20 cellular contexts compared by ENCODE assay signal in the genomic region with DNA sequence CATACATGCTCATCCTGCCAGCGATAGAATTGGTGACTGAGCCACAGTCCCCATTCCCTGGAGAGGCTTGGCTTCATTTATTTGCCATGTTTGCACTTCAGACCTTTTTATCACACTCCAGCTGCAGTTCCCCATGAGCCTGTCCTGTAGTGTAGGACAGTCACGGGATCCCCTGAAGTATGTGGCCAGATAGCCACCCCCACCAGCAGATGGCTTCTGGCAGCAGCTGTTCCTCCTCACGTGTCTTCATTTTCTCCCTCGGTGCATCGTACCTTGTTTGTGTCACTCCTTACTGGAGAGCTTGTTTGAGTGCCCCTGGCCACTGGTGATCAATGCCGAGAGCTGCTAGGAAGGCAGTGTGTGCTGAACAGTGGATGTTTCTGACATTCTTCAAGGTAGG. TPM values are rescaled to one million over a fixed set of nuclear protein-coding genes. Genes with fewer than 3 reads are reported as not detected.
DNase-seq lines count a peak whose midpoint lies in the region; ATAC-seq lines count a peak whose summit lies in the region.
"Had no signal": no experiment of that assay in that cellular context is flagged by ENCODE, and none has a peak within 500 bp of the region (broad histone marks: within the 10 kb centered on the region; RNA-seq: fewer than 3 reads in every experiment).

No MANE protein-coding gene starts in this region.

- peak; percentile 74 for ATAC-seq in left ventricle myocardium superior
- no peak for ATAC-seq in natural killer cell treated with Interleukin-12 subunit alpha and Interleukin-12 subunit beta and Interleukin-15 and Interleukin-18, amount 100 ng/mL, for 72 hours
- no peak for ATAC-seq in GM18517 (IDR thresholded peaks at IDR 0.05; ENCODE audit: unreplicated experiment)
- ATAC-seq: activated T-cell treated with anti-CD3 and anti-CD28 coated beads, Interleukin-2, amount 50 U/mL, for 4 hours; HCT116; PC-3; upper lobe of right lung had no signal

- H3K4me1 Mint-ChIP-seq in natural killer cell treated with Interleukin-12 subunit alpha and Interleukin-12 subunit beta and Interleukin-15 and Interleukin-18, amount 100 ng/mL, for 72 hours (ENCODE audit: low read depth in 2 of 2) = peaks cover 0 to 4% of the 10 kb centered on the region in 2 donors

- H3K4me3 Mint-ChIP-seq in natural killer cell treated with Interleukin-12 subunit alpha and Interleukin-12 subunit beta and Interleukin-15 and Interleukin-18, amount 100 ng/mL, for 72 hours = no peak overlapping the region
- H3K4me3 Mint-ChIP-seq: activated naive CD4-positive, alpha-beta T cell treated with anti-CD3 and anti-CD28 coated beads for 36 hours; activated T-cell treated with anti-CD3 and anti-CD28 coated beads, Interleukin-2, amount 50 U/mL, for 4 hours had no signal

- H3K27ac ChIP-seq in skeletal muscle tissue (ENCODE audit: low read depth, low read length) = peak overlapping the region; percentile 46
- H3K27ac ChIP-seq: BLaER1 treated with 17β-estradiol and CSF1 and Interleukin-3, amounts not matched to agents 10 nM and 100 nM; pancreas; SK-N-MC had no signal

- H3K9me3 Mint-ChIP-seq in natural killer cell treated with Interleukin-12 subunit alpha and Interleukin-12 subunit beta and Interleukin-15 and Interleukin-18, amount 100 ng/mL, for 72 hours = no peaks in the 10 kb centered on the region
- H3K9me3 Mint-ChIP-seq: activated naive CD4-positive, alpha-beta T cell treated with anti-CD3 and anti-CD28 coated beads for 36 hours; activated T-cell treated with anti-CD3 and anti-CD28 coated beads, Interleukin-2, amount 50 U/mL, for 4 hours had no signal

- intact Hi-C loops in left ventricle myocardium superior (cut with micrococcal nuclease) = loop anchor here (5.0 kb wide), 1 partner anchor 260 kb away; no protein-coding TSS in a partner anchor

- H3K9ac ChIP-seq in skeletal muscle tissue (ENCODE audit: low read depth in 1 of 3, low read length in 3 of 3) = peak overlapping the region in 1 of 3 donors; percentile 54

- DNase-seq in DMS153 (lab: John Stamatoyannopoulos, UW) = peak; percentile 28
- DNase-seq in DMS153 treated with DMSO at 0.1 percent for 48 hours (lab: John Stamatoyannopoulos, UW; ENCODE audit: unreplicated experiment) = no peak
- DNase-seq in NCI-H82 treated with DMSO at 0.1 percent for 48 hours (lab: John Stamatoyannopoulos, UW; ENCODE audit: unreplicated experiment) = peak; percentile 45
- DNase-seq in left ventricle myocardium superior = no peak
- DNase-seq in natural killer cell treated with Interleukin-12 subunit alpha and Interleukin-12 subunit beta and Interleukin-15 and Interleukin-18, amount 100 ng/mL, for 72 hours (ENCODE audit: low spot score) = no peak
- DNase-seq in cortex of kidney (lab: John Stamatoyannopoulos, UW) = no peak
- DNase-seq: 8988T; activated naive CD4-positive, alpha-beta T cell treated with anti-CD3 and anti-CD28 coated beads for 36 hours; activated T-cell treated with anti-CD3 and anti-CD28 coated beads, Interleukin-2, amount 50 U/mL, for 4 hours; anterior cingulate cortex; NCI-H1436 treated with DMSO at 0.1 percent for 48 hours; pancreas; PC-3; stimulated activated CD4-positive, alpha-beta T cell treated with anti-CD3 and anti-CD28 coated beads, Interleukin-2, amount 100 ng/mL, for 48 hours; upper lobe of right lung had no signal

- no peak overlapping the region for H3K4me3 ChIP-seq in skeletal muscle tissue (ENCODE audit: low read length in 3 of 3)
- H3K4me3 ChIP-seq: BLaER1 treated with 17β-estradiol and CSF1 and Interleukin-3, amounts not matched to agents 10 nM and 100 nM; pancreas; SK-N-MC; upper lobe of right lung had no signal

- H3K4me1 ChIP-seq in skeletal muscle tissue (ENCODE audit: control insufficient read depth in 3 of 3, insufficient read depth in 3 of 3, low read length in 3 of 3) = peaks cover 4 to 18% (median 7%) of the 10 kb centered on the region in 3 donors
- H3K4me1 ChIP-seq: pancreas, upper lobe of right lung had no signal

- H3K27me3 ChIP-seq in skeletal muscle tissue (ENCODE audit: control insufficient read depth in 3 of 3, insufficient read depth in 3 of 3, low read length in 3 of 3) = no peaks in the 10 kb centered on the region
- H3K27me3 ChIP-seq: BLaER1 treated with 17β-estradiol and CSF1 and Interleukin-3, amounts not matched to agents 10 nM and 100 nM; pancreas; upper lobe of right lung had no signal

- no peaks in the 10 kb centered on the region for H3K27me3 Mint-ChIP-seq in natural killer cell treated with Interleukin-12 subunit alpha and Interleukin-12 subunit beta and Interleukin-15 and Interleukin-18, amount 100 ng/mL, for 72 hours

- no peaks in the 10 kb centered on the region for H3K9me3 ChIP-seq in skeletal muscle tissue (ENCODE audit: control insufficient read depth in 3 of 3, low read length in 3 of 3)
- H3K9me3 ChIP-seq: BLaER1 treated with 17β-estradiol and CSF1 and Interleukin-3, amounts not matched to agents 10 nM and 100 nM; pancreas; upper lobe of right lung had no signal

- peaks cover 13% of the 10 kb centered on the region for H3K36me3 Mint-ChIP-seq in natural killer cell treated with Interleukin-12 subunit alpha and Interleukin-12 subunit beta and Interleukin-15 and Interleukin-18, amount 100 ng/mL, for 72 hours

- H3K27ac Mint-ChIP-seq in natural killer cell treated with Interleukin-12 subunit alpha and Interleukin-12 subunit beta and Interleukin-15 and Interleukin-18, amount 100 ng/mL, for 72 hours = no peak overlapping the region
- H3K27ac Mint-ChIP-seq: activated naive CD4-positive, alpha-beta T cell treated with anti-CD3 and anti-CD28 coated beads for 36 hours had no signal

- H3K36me3 ChIP-seq in skeletal muscle tissue (ENCODE audit: control insufficient read depth in 3 of 3, insufficient read depth in 3 of 3, low read length in 3 of 3) = peaks cover 58 to 78% (median 72%) of the 10 kb centered on the region in 3 donors

RNA-seq across cellular contexts. Expression of a gene that starts 40.2 kb away (rescaled TPM):
- total RNA-seq in left ventricle myocardium superior = 58.1 TPM
- total RNA-seq in skeletal muscle tissue = 21.4 TPM
- 10 to 100 TPM; 38.9 to 39.2 TPM for total RNA-seq in natural killer cell treated with Interleukin-12 subunit alpha and Interleukin-12 subunit beta and Interleukin-15 and Interleukin-18, amount 100 ng/mL, for 72 hours

RNA-seq across cellular contexts. Expression of a gene that starts 40.5 kb away (rescaled TPM):
- 29.8 TPM for total RNA-seq in left ventricle myocardium superior
- total RNA-seq in skeletal muscle tissue = 24.0 TPM
- total RNA-seq in natural killer cell treated with Interleukin-12 subunit alpha and Interleukin-12 subunit beta and Interleukin-15 and Interleukin-18, amount 100 ng/mL, for 72 hours = 10 to 100 TPM; 49.9 to 92.0 TPM

RNA-seq across cellular contexts. Expression of a gene that starts 55.7 kb away (rescaled TPM):
- total RNA-seq in left ventricle myocardium superior (55.1 TPM), skeletal muscle tissue (18.3 TPM)
- 10 to 100 TPM; 36.4 to 40.2 TPM for total RNA-seq in natural killer cell treated with Interleukin-12 subunit alpha and Interleukin-12 subunit beta and Interleukin-15 and Interleukin-18, amount 100 ng/mL, for 72 hours

RNA-seq across cellular contexts. Expression of a gene that starts 56.0 kb away (rescaled TPM):
- total RNA-seq in left ventricle myocardium superior (9.7 TPM), skeletal muscle tissue (13.0 TPM)
- total RNA-seq in natural killer cell treated with Interleukin-12 subunit alpha and Interleukin-12 subunit beta and Interleukin-15 and Interleukin-18, amount 100 ng/mL, for 72 hours = 10 to 100 TPM; 23.1 to 27.5 TPM

Comparison
In these comparisons a context has a peak if more than half of its experiments do, and no peak if none do; other contexts are left out.
1. DNase-seq: peak in DMS153 (single experiment) and NCI-H82 treated with DMSO at 0.1 percent for 48 hours (single experiment); none in DMS153 treated with DMSO at 0.1 percent for 48 hours (single experiment), left ventricle myocardium superior (single experiment), natural killer cell treated with Interleukin-12 subunit alpha and Interleukin-12 subunit beta and Interleukin-15 and Interleukin-18, amount 100 ng/mL, for 72 hours (single experiment) and cortex of kidney (single experiment).